Comparison of ENCODE assay signal across 12 cellular contexts in the genomic region with DNA sequence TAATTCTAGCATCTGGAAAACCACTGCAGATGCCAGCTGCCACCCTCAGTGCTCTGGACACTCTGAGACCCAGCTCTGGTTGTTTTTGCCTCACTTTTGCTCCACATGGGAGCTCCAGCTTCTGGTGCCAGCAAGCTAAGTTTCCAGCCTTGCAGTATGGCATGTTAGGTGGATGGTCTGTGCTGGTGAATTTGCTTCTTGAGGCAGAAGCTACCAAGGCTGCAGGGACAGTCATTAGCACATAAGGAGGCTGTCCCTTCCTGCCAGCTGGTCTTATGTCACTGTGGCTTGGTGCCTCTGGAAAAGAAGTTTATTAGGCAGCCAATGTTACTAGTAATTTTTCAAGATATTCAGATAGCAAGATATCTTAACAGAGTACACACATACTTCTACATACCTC.
"Had no signal": no experiment of that assay in that cellular context is flagged by ENCODE, and none has a peak within 500 bp of the region (broad histone marks: within the 10 kb centered on the region; RNA-seq: fewer than 3 reads in every experiment).

No MANE protein-coding gene starts in this region.

- H3K4me3 ChIP-seq: stomach, thoracic aorta had no signal

- H3K9me3 Mint-ChIP-seq: nephron progenitor cell had no signal

- H3K27ac Mint-ChIP-seq: nephron progenitor cell had no signal

- H3K9me3 ChIP-seq: stomach, thoracic aorta had no signal

- H3K27ac ChIP-seq: foreskin keratinocyte, stomach, thoracic aorta had no signal

- H3K36me3 ChIP-seq: stomach, thoracic aorta had no signal

- H3K36me3 Mint-ChIP-seq: brain had no signal

- H3K4me3 Mint-ChIP-seq: brain, nephron progenitor cell had no signal

- DNase-seq: activated naive CD4-positive, alpha-beta T cell treated with anti-CD3 and anti-CD28 coated beads, Interleukin-2, amount 50 U/mL, for 16 hours; activated T-cell treated with anti-CD3 and anti-CD28 coated beads, Interleukin-2, amount 50 U/mL, for 1 hour; cerebellar nuclear complex; dermis blood vessel endothelial cell; foreskin keratinocyte; head of caudate nucleus; left ventricle myocardium superior; nephron progenitor cell; stimulated activated CD4-positive, alpha-beta T cell treated with anti-CD3 and anti-CD28 coated beads, Interleukin-4, amount 100 ng/mL, for 4 hours; stomach had no signal

- H3K27me3 ChIP-seq: foreskin keratinocyte, stomach had no signal

- H3K4me1 ChIP-seq: stomach had no signal

- H3K27me3 Mint-ChIP-seq: brain had no signal
